In genomic region chr3:168419091-168419490, GRCh38 we compare ENCODE assay signal across 1 cellular context.
TF ChIP-seq lines count a peak whose summit lies in the region.

No MANE protein-coding gene starts in this region.

TF ChIP-seq in GM23338, 12 proteins besides CTCF, POLR2A, EP300 and RAD21 (continued from another document):
- no peak for TF ChIP-seq ZNF462 (CRISPR knock-in tag; IDR thresholded peaks at IDR 0.05)
- TF ChIP-seq ETS1 (IDR thresholded peaks at IDR 0.05): no peak
- TF ChIP-seq POLR2AphosphoS5 (IDR thresholded peaks at IDR 0.05; ENCODE audit: low read depth): no peak
- TF ChIP-seq CREB1 (CRISPR knock-in tag; IDR thresholded peaks at IDR 0.05; ENCODE audit: low read depth): no peak
- no peak for TF ChIP-seq EZH2 (IDR thresholded peaks at IDR 0.05; ENCODE audit: low read depth, unreplicated experiment)
TF ChIP-seq in GM23338: peak in this region for 0.
